20 cellular contexts compared by ENCODE assay signal in genomic region chr19:3378352-3379146, GRCh38. TPM values are rescaled to one million over a fixed set of nuclear protein-coding genes. Genes with fewer than 3 reads are reported as not detected.
DNase-seq lines count a peak whose midpoint lies in the region; ATAC-seq and TF ChIP-seq lines count a peak whose summit lies in the region.
"Had no signal": no experiment of that assay in that cellular context is flagged by ENCODE, and none has a peak within 500 bp of the region (broad histone marks: within the 10 kb centered on the region; RNA-seq: fewer than 3 reads in every experiment).

No MANE protein-coding gene starts in this region.

- H3K36me3 Mint-ChIP-seq in CD8-positive, alpha-beta memory T cell, result peaks cover 0 to 21% (median 0%) of the 10 kb centered on the region in 3 donors
- H3K36me3 Mint-ChIP-seq in effector memory CD8-positive, alpha-beta T cell (ENCODE audit: insufficient read depth), result no peaks in the 10 kb centered on the region

- H3K9ac ChIP-seq in SK-N-SH (no peak overlapping the region), subcutaneous abdominal adipose tissue (ENCODE audit: low read length in 5 of 5) (no peak overlapping the region)

- peak overlapping the region; percentile 4 for H3K27ac ChIP-seq in CD8-positive, alpha-beta memory T cell (ENCODE audit: low read depth, low read length)
- peak overlapping the region in 1 of 2 experiments; percentile 67; a peak in 2 of 4 replicates for H3K27ac ChIP-seq in SK-N-SH (ENCODE audit: low read depth in 2 of 2, low read length in 1 of 2)
- H3K27ac ChIP-seq in right lobe of liver, result peak overlapping the region in 2 of 3 donors; percentile 25 to 89
- peak overlapping the region; percentile 44 for H3K27ac ChIP-seq in subcutaneous abdominal adipose tissue (ENCODE audit: low read depth, low read length)
- H3K27ac ChIP-seq: colonic mucosa, epithelial cell of prostate had no signal

- H3K9me3 ChIP-seq in CD8-positive, alpha-beta memory T cell (ENCODE audit: low read length), result no peaks in the 10 kb centered on the region
- H3K9me3 ChIP-seq in SK-N-SH (no peaks in the 10 kb centered on the region), right lobe of liver (no peaks in the 10 kb centered on the region), subcutaneous abdominal adipose tissue (ENCODE audit: control insufficient read depth in 5 of 5, low read length in 5 of 5) (no peaks in the 10 kb centered on the region)
- H3K9me3 ChIP-seq: colonic mucosa had no signal

- peak in 1 of 2 experiments; percentile 27; a peak in 1 of 4 replicates for TF ChIP-seq EP300 in SK-N-SH (IDR thresholded peaks at IDR 0.05; ENCODE audit: borderline replicate concordance in 1 of 2, low read depth in 1 of 2, low read length in 1 of 2)

- CTCF ChIA-PET in CD8-positive, alpha-beta memory T cell (lab: Charles Lee), result no interaction called here
- CTCF ChIA-PET in SK-N-SH (lab: Yijun Ruan, JAX), result interaction anchor here (0.9 to 1.6 kb wide), 2 partner anchors 8 to 51 kb away, joined by 3 read pairs; no protein-coding TSS in a partner anchor

- no peaks in the 10 kb centered on the region for H3K36me3 ChIP-seq in CD8-positive, alpha-beta memory T cell (ENCODE audit: insufficient read depth, low read length)
- H3K36me3 ChIP-seq in SK-N-SH (replicated peaks in 1 of 2; ENCODE audit: control insufficient read depth in 1 of 2, insufficient read depth in 2 of 2, low read length in 1 of 2), result peaks cover 0 to 7% of the 10 kb centered on the region in 2 experiments
- peaks cover 0 to 20% (median 11%) of the 10 kb centered on the region in 4 donors for H3K36me3 ChIP-seq in right lobe of liver
- H3K36me3 ChIP-seq in subcutaneous abdominal adipose tissue (ENCODE audit: control insufficient read depth in 5 of 5, insufficient read depth in 5 of 5, low read length in 5 of 5), result peaks cover 0 to 24% (median 15%) of the 10 kb centered on the region in 5 donors
- H3K36me3 ChIP-seq: colonic mucosa had no signal

- H2AFZ ChIP-seq in SK-N-SH (ENCODE audit: low read depth), result no peak overlapping the region

- H3K9me3 Mint-ChIP-seq in CD8-positive, alpha-beta memory T cell, result no peaks in the 10 kb centered on the region
- no peaks in the 10 kb centered on the region for H3K9me3 Mint-ChIP-seq in effector memory CD8-positive, alpha-beta T cell
- H3K9me3 Mint-ChIP-seq: stimulated activated memory B cell treated with anti-CD40 and anti-IgM and Interleukin-4, amounts not matched to agents 10 μg/mL and 1 μg/mL and 100 μg/mL, for 72 hours had no signal

- intact Hi-C loops in right lobe of liver (cut with DNase I), result loop anchor here in 1 of 2 donors (10.0 kb wide), 1 partner anchor 46 kb away; no protein-coding TSS in a partner anchor

- no peak for ATAC-seq in right lobe of liver
- ATAC-seq in GM21825 (IDR thresholded peaks at IDR 0.05; ENCODE audit: unreplicated experiment), result no peak
- no peak for ATAC-seq in effector memory CD8-positive, alpha-beta T cell (replicated peaks)
- ATAC-seq: stimulated activated memory B cell treated with anti-CD40 and anti-IgM and Interleukin-4, amounts not matched to agents 10 μg/mL and 1 μg/mL and 100 μg/mL, for 72 hours had no signal

- TF ChIP-seq CTCF in SK-N-SH (IDR thresholded peaks at IDR 0.05) (no peak), right lobe of liver (IDR thresholded peaks at IDR 0.05) (no peak)

- peaks cover 7 to 16% (median 8%) of the 10 kb centered on the region in 3 donors for H3K4me1 Mint-ChIP-seq in CD8-positive, alpha-beta memory T cell
- H3K4me1 Mint-ChIP-seq in effector memory CD8-positive, alpha-beta T cell (ENCODE audit: low read depth in 2 of 2), result peaks cover 15% of the 10 kb centered on the region in 2 donors

- POLR2A ChIA-PET in CD8-positive, alpha-beta memory T cell (lab: Charles Lee), result no interaction called here
- POLR2A ChIA-PET in SK-N-SH (lab: Yijun Ruan, JAX), result interaction anchor here (0.7 to 1.5 kb wide), 3 partner anchors 9 to 13 kb away, joined by 3 to 5 read pairs (median 4); no protein-coding TSS in a partner anchor

- H4K20me1 ChIP-seq in SK-N-SH (ENCODE audit: insufficient read depth), result peaks cover 87% of the 10 kb centered on the region

- H3F3A ChIP-seq in SK-N-SH (replicated peaks; ENCODE audit: insufficient read depth), result peaks cover 11% of the 10 kb centered on the region

- no peak overlapping the region for H3K4me3 Mint-ChIP-seq in CD8-positive, alpha-beta memory T cell
- H3K4me3 Mint-ChIP-seq in effector memory CD8-positive, alpha-beta T cell, result no peak overlapping the region
- H3K4me3 Mint-ChIP-seq: stimulated activated memory B cell treated with anti-CD40 and anti-IgM and Interleukin-4, amounts not matched to agents 10 μg/mL and 1 μg/mL and 100 μg/mL, for 72 hours had no signal

- H3K27me3 ChIP-seq in CD8-positive, alpha-beta memory T cell (ENCODE audit: insufficient read depth, low read length, poor library complexity, severe bottlenecking), result no peaks in the 10 kb centered on the region
- H3K27me3 ChIP-seq in SK-N-SH (ENCODE audit: insufficient read depth), result no peaks in the 10 kb centered on the region
- no peaks in the 10 kb centered on the region for H3K27me3 ChIP-seq in right lobe of liver
- no peaks in the 10 kb centered on the region for H3K27me3 ChIP-seq in subcutaneous abdominal adipose tissue (ENCODE audit: control insufficient read depth in 5 of 5, insufficient read depth in 4 of 5, low read length in 5 of 5)
- H3K27me3 ChIP-seq: colonic mucosa had no signal

- WGBS in SK-N-SH (ENCODE audit: low lambda C conversion rate), result 89% methylated on average over 11 of the region's 11 CpGs
- 64% methylated on average over 7 of the region's 11 CpGs for WGBS in right lobe of liver (ENCODE audit: insufficient coverage, low coverage, low lambda C conversion rate, missing lambda C conversion rate)

- no peaks in the 10 kb centered on the region for H3K27me3 Mint-ChIP-seq in CD8-positive, alpha-beta memory T cell
- no peaks in the 10 kb centered on the region for H3K27me3 Mint-ChIP-seq in effector memory CD8-positive, alpha-beta T cell
- H3K27me3 Mint-ChIP-seq: stimulated activated memory B cell treated with anti-CD40 and anti-IgM and Interleukin-4, amounts not matched to agents 10 μg/mL and 1 μg/mL and 100 μg/mL, for 72 hours had no signal

- peaks cover 100% of the 10 kb centered on the region for H3K79me2 ChIP-seq in SK-N-SH (ENCODE audit: insufficient read depth)

- TF ChIP-seq POLR2A in right lobe of liver (IDR thresholded peaks at IDR 0.05), result no peak

- H3K27ac Mint-ChIP-seq in CD8-positive, alpha-beta memory T cell, result peak overlapping the region in 1 of 8 donors; percentile 87
- peak overlapping the region in 1 of 2 donors; percentile 8 for H3K27ac Mint-ChIP-seq in effector memory CD8-positive, alpha-beta T cell
- H3K27ac Mint-ChIP-seq: stimulated activated memory B cell treated with anti-CD40 and anti-IgM and Interleukin-4, amounts not matched to agents 10 μg/mL and 1 μg/mL and 100 μg/mL, for 72 hours had no signal

- TF ChIP-seq RAD21 in SK-N-SH (IDR thresholded peaks at IDR 0.05; ENCODE audit: low read length), result no peak; the same call in 1 of the 2 replicates

- H3K4me1 ChIP-seq in CD8-positive, alpha-beta memory T cell (ENCODE audit: insufficient read depth, low read length), result no peaks in the 10 kb centered on the region
- H3K4me1 ChIP-seq in SK-N-SH (ENCODE audit: control insufficient read depth in 1 of 2, insufficient read depth in 2 of 2, low read depth in 1 of 2, low read length in 1 of 2) (peaks cover 3 to 40% of the 10 kb centered on the region in 2 experiments; a peak in 3 of 4 replicates), right lobe of liver (peaks cover 0 to 66% (median 25%) of the 10 kb centered on the region in 4 donors), subcutaneous abdominal adipose tissue (ENCODE audit: control insufficient read depth in 5 of 5, insufficient read depth in 5 of 5, low read length in 5 of 5) (peaks cover 8 to 57% (median 40%) of the 10 kb centered on the region in 5 donors)
- H3K4me1 ChIP-seq: colonic mucosa had no signal

- no peak overlapping the region for H3K4me3 ChIP-seq in CD8-positive, alpha-beta memory T cell (ENCODE audit: low read length)
- H3K4me3 ChIP-seq in SK-N-SH (ENCODE audit: low read depth in 2 of 2, low read length in 1 of 2), result no peak overlapping the region
- H3K4me3 ChIP-seq in right lobe of liver, result no peak overlapping the region
- H3K4me3 ChIP-seq in subcutaneous abdominal adipose tissue (ENCODE audit: low read depth in 1 of 5, low read length in 5 of 5), result no peak overlapping the region
- H3K4me3 ChIP-seq: colonic mucosa had no signal

- H3K4me2 ChIP-seq in SK-N-SH, result no peak overlapping the region

- DNase-seq in CD8-positive, alpha-beta memory T cell, result no peak
- DNase-seq in SK-N-SH (peak; percentile 70), right lobe of liver (no peak), HPDE6-E6E7 (ENCODE audit: extremely low spot score) (no peak), activated gamma-delta T cell treated with Interleukin-2 at 50 U/mL for 16 hours (no peak)
- no peak for DNase-seq in effector memory CD8-positive, alpha-beta T cell
- DNase-seq: activated CD4-positive, alpha-beta T cell treated with anti-CD3 and anti-CD28 coated beads for 1 hour; activated effector memory CD4-positive, alpha-beta T cell treated with Interleukin-2 at 50 U/mL for 16 hours; Calu3; colonic mucosa; GDM1; kidney glomerular epithelial cell; NCI-H1436 treated with DMSO at 0.1 percent for 48 hours; NCI-H226; NK-92 treated with Interleukin-12 subunit alpha and Interleukin-12 subunit beta, amount 100 ng/mL, for 24 hours; SHP77 treated with DMSO at 0.1 percent for 48 hours had no signal

- no peaks in the 10 kb centered on the region for H3K9me2 ChIP-seq in SK-N-SH

TF ChIP-seq in SK-N-SH, 30 proteins besides CTCF, POLR2A, EP300 and RAD21 (continues in another document):
- TF ChIP-seq GATA2 (CRISPR knock-in tag; IDR thresholded peaks at IDR 0.05), result peak; percentile 66
- TF ChIP-seq GABPA (IDR thresholded peaks at IDR 0.05; ENCODE audit: low read depth), result no peak
- TF ChIP-seq CHD2 (IDR thresholded peaks at IDR 0.05; ENCODE audit: low read length, partially characterized antibody), result peak; percentile 19
- TF ChIP-seq NFIC (IDR thresholded peaks at IDR 0.05; ENCODE audit: borderline replicate concordance), result no peak

RNA-seq across cellular contexts. Expression of gene NFIC, which starts 12.2 kb away (rescaled TPM):
- 10 to 100 TPM; 16.1 to 19.4 TPM for total RNA-seq in CD8-positive, alpha-beta memory T cell
- polyA plus RNA-seq in CD8-positive, alpha-beta memory T cell, result 17.8 TPM
- 2.6 and 7.2 TPM in 2 replicates for polyA plus RNA-seq in SK-N-SH (2012; rRNA removed)
- polyA plus RNA-seq in SK-N-SH (2012; cell fraction: cytosol; rRNA removed), result 5.7 and 8.1 TPM in 2 replicates
- 13.4 and 14.9 TPM in 2 replicates for polyA plus RNA-seq in SK-N-SH (2012; cell fraction: nucleus; rRNA removed)
- total RNA-seq in right lobe of liver, result 100 to 1,000 TPM in 4 of 6 experiments, 10 to 100 TPM in 2; 94.6 to 168 (median 120) TPM

Comparison
In these comparisons a context has a peak if more than half of its experiments do, and no peak if none do; other contexts are left out.
1. RNA of gene NFIC, which starts 12.2 kb away (total RNA-seq): 94.6 to 168 TPM in right lobe of liver; 16.1 to 19.4 TPM in CD8-positive, alpha-beta memory T cell; every median in the first group is over 4 times any median in the second.